ENCODE assay signal across 30 cellular contexts in genomic region chr16:12590409-12590808, GRCh38.
"Had no signal": no experiment of that assay in that cellular context is flagged by ENCODE, and none has a peak within 500 bp of the region (broad histone marks: within the 10 kb centered on the region; RNA-seq: fewer than 3 reads in every experiment).

No MANE protein-coding gene starts in this region.

- ATAC-seq: left cardiac atrium; left lung; mucosa of descending colon; naive thymus-derived CD4-positive, alpha-beta T cell; pancreas; right cardiac atrium; sciatic nerve; stimulated activated naive B cell treated with anti-CD40 and anti-IgM and Interleukin-4, amounts not matched to agents 10 μg/mL and 1 μg/mL and 100 μg/mL, for 72 hours; stimulated activated naive CD8-positive, alpha-beta T cell treated with anti-CD3 and anti-CD28 coated beads, Interleukin-15, Interleukin-2, amounts not matched to agents 100 U/mL and 50 U/mL, for 24 hours had no signal

- H3K27me3 ChIP-seq: hepatocyte, pancreas, testis, thyroid gland, transverse colon, upper lobe of left lung, vagina had no signal

- H3K4me1 ChIP-seq: left lung, pancreas, prostate gland, stomach, testis, thyroid gland, transverse colon, upper lobe of left lung, vagina had no signal

- H3K9me3 Mint-ChIP-seq: natural killer cell treated with Interleukin-12 subunit alpha and Interleukin-12 subunit beta and Interleukin-15 and Interleukin-18, amount 100 ng/mL, for 72 hours had no signal

- FAIRE-seq: keratinocyte, pancreas had no signal

- H3K36me3 ChIP-seq: left lung, pancreas, prostate gland, stomach, thyroid gland, transverse colon, upper lobe of left lung, vagina had no signal

- H3K27ac ChIP-seq: hepatocyte, left lung, pancreas, prostate gland, skin epidermis, stomach, testis, thyroid gland, transverse colon, upper lobe of left lung, vagina had no signal

- H3K36me3 Mint-ChIP-seq: natural killer cell treated with Interleukin-12 subunit alpha and Interleukin-12 subunit beta and Interleukin-15 and Interleukin-18, amount 100 ng/mL, for 72 hours had no signal

- H3K4me1 Mint-ChIP-seq: stimulated activated naive B cell treated with anti-CD40 and anti-IgM and Interleukin-4, amounts not matched to agents 10 μg/mL and 1 μg/mL and 100 μg/mL, for 72 hours had no signal

- H2AFZ ChIP-seq: hepatocyte had no signal

- DNase-seq: kidney glomerular epithelial cell; left cardiac atrium; left lung; mesendoderm; midbrain; mucosa of descending colon; naive thymus-derived CD4-positive, alpha-beta T cell; pancreas; posterior cingulate gyrus; retina; right cardiac atrium; stimulated activated CD4-positive, alpha-beta T cell treated with anti-CD3 and anti-CD28 coated beads, Interleukin-12 subunit alpha, Interleukin-12 subunit beta, amount 100 ng/mL, for 4 hours; stimulated activated CD4-positive, alpha-beta T cell treated with anti-CD3 and anti-CD28 coated beads, Interleukin-15, amount 100 ng/mL, for 24 hours; stimulated activated CD4-positive, alpha-beta T cell treated with anti-CD3 and anti-CD28 coated beads, Interleukin-2, amount 100 ng/mL, for 24 hours; stimulated activated CD4-positive, alpha-beta T cell treated with anti-CD3 and anti-CD28 coated beads, Interleukin-4, amount 100 ng/mL, for 1 hour; stimulated activated naive B cell treated with anti-CD40 and anti-IgM and Interleukin-4, amounts not matched to agents 10 μg/mL and 1 μg/mL and 100 μg/mL, for 72 hours; stimulated activated naive CD8-positive, alpha-beta T cell treated with anti-CD3 and anti-CD28 coated beads, Interleukin-15, Interleukin-2, amounts not matched to agents 100 U/mL and 50 U/mL, for 24 hours; stomach; testis; thyroid gland; transverse colon; upper lobe of left lung had no signal

- H3K4me2 ChIP-seq: hepatocyte had no signal

- H3K4me3 ChIP-seq: hepatocyte, left lung, lung, mucosa of descending colon, pancreas, prostate gland, skin epidermis, stomach, testis, thyroid gland, transverse colon, upper lobe of left lung, vagina had no signal

- H3K27ac Mint-ChIP-seq: naive thymus-derived CD4-positive, alpha-beta T cell; natural killer cell treated with Interleukin-12 subunit alpha and Interleukin-12 subunit beta and Interleukin-15 and Interleukin-18, amount 100 ng/mL, for 72 hours; stimulated activated naive B cell treated with anti-CD40 and anti-IgM and Interleukin-4, amounts not matched to agents 10 μg/mL and 1 μg/mL and 100 μg/mL, for 72 hours had no signal

- H3K9me3 ChIP-seq: mucosa of descending colon, pancreas, prostate gland, testis, thyroid gland, transverse colon, vagina had no signal

- H3K79me2 ChIP-seq: hepatocyte had no signal

- H3K4me3 Mint-ChIP-seq: naive thymus-derived CD4-positive, alpha-beta T cell; natural killer cell treated with Interleukin-12 subunit alpha and Interleukin-12 subunit beta and Interleukin-15 and Interleukin-18, amount 100 ng/mL, for 72 hours; stimulated activated naive B cell treated with anti-CD40 and anti-IgM and Interleukin-4, amounts not matched to agents 10 μg/mL and 1 μg/mL and 100 μg/mL, for 72 hours had no signal
